ENCODE assay signal across 31 cellular contexts in the genomic region with DNA sequence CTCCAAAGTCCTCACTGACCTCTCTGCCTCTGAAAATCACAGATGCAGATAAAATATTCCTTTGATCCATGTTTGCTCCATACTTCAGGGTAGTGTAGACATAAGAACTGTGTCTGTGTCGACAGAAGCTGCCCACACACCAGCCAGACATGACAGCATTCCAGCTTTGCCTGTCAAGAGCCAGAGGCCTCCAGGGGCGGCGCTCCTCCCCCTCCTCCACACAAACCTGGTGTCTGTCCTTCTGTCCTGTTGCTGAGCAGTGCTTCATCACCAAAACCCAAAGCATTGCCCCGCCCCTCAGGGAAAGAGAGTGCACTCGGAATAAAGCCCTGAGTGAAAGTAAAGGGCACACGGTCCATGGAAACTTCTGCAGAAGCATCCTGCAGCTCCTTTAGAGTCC.
DNase-seq lines count a peak whose midpoint lies in the region; ATAC-seq and TF ChIP-seq lines count a peak whose summit lies in the region.
"Had no signal": no experiment of that assay in that cellular context is flagged by ENCODE, and none has a peak within 500 bp of the region (broad histone marks: within the 10 kb centered on the region; RNA-seq: fewer than 3 reads in every experiment).

No MANE protein-coding gene starts in this region.

- no peak overlapping the region for H3K14ac ChIP-seq in neuronal stem cell (ENCODE audit: low read length)

- H3K27ac ChIP-seq in heart left ventricle = peak overlapping the region in 2 of 12 donors; percentile 26 to 29
- H3K27ac ChIP-seq in neuronal stem cell (replicated peaks; ENCODE audit: low read length) = no peak overlapping the region
- H3K27ac ChIP-seq: gastroesophageal sphincter, HL-60, neutrophil, PC-9, tibial artery, VCaP had no signal

- no peaks in the 10 kb centered on the region for H3K9me3 ChIP-seq in heart left ventricle
- H3K9me3 ChIP-seq in neuronal stem cell (replicated peaks in 1 of 2; ENCODE audit: control insufficient read depth in 2 of 2, insufficient read depth in 1 of 2, low read depth in 1 of 2, low read length in 2 of 2) = no peaks in the 10 kb centered on the region
- H3K9me3 ChIP-seq: gastroesophageal sphincter, neutrophil, tibial artery had no signal

- ATAC-seq in heart left ventricle (peak; percentile 71 to 82 (median 72)), SK-N-SH treated with all-trans-retinoic acid at 6 μM for 48 hours (no peak), HG02798 (IDR thresholded peaks at IDR 0.05; ENCODE audit: poor library complexity, unreplicated experiment) (no peak)
- ATAC-seq: activated CD4-positive, alpha-beta T cell treated with anti-CD3 and anti-CD28 coated beads for 36 hours; activated naive CD4-positive, alpha-beta T cell treated with anti-CD3 and anti-CD28 coated beads, Interleukin-2, amount 50 U/mL, for 72 hours; gastroesophageal sphincter; left lobe of liver; sciatic nerve had no signal

- TF ChIP-seq POLR2A in heart left ventricle (IDR thresholded peaks at IDR 0.05) = no peak

- no peak overlapping the region for H3K18ac ChIP-seq in neuronal stem cell (ENCODE audit: low read length)

- no peak overlapping the region for H3K4ac ChIP-seq in neuronal stem cell (ENCODE audit: low read length)

- H2BK15ac ChIP-seq in neuronal stem cell (ENCODE audit: low read length) = no peak overlapping the region

- no peak overlapping the region for H4K8ac ChIP-seq in neuronal stem cell (ENCODE audit: low read depth, low read length)

- no peak overlapping the region for H2BK12ac ChIP-seq in neuronal stem cell (ENCODE audit: low read length)

- H2BK120ac ChIP-seq in neuronal stem cell (ENCODE audit: low read depth, low read length) = no peak overlapping the region

- H3K36me3 ChIP-seq in heart left ventricle = no peaks in the 10 kb centered on the region
- no peaks in the 10 kb centered on the region for H3K36me3 ChIP-seq in neuronal stem cell (replicated peaks in 1 of 2; ENCODE audit: control insufficient read depth in 2 of 2, insufficient read depth in 2 of 2, low read length in 2 of 2)
- H3K36me3 ChIP-seq: gastroesophageal sphincter, neutrophil, tibial artery had no signal

- H3K4me1 ChIP-seq in heart left ventricle = peaks cover 0 to 26% (median 3%) of the 10 kb centered on the region in 12 donors
- H3K4me1 ChIP-seq in neuronal stem cell (ENCODE audit: control insufficient read depth in 2 of 2, insufficient read depth in 1 of 2, low read depth in 1 of 2, low read length in 2 of 2) = peaks cover 0 to 1% of the 10 kb centered on the region in 2 donors
- H3K4me1 ChIP-seq: tibial artery had no signal

- H2AK5ac ChIP-seq in neuronal stem cell (ENCODE audit: low read depth, low read length) = no peak overlapping the region

- no peak overlapping the region for H3K4me2 ChIP-seq in neuronal stem cell (ENCODE audit: insufficient read depth, low read length, poor library complexity, severe bottlenecking)
- H3K4me2 ChIP-seq: PC-9 had no signal

- no peak overlapping the region for H3K9ac ChIP-seq in neuronal stem cell (ENCODE audit: low read depth, low read length, poor library complexity)

- no peaks in the 10 kb centered on the region for H3K27me3 ChIP-seq in heart left ventricle
- peaks cover 0 to 2% (median 0%) of the 10 kb centered on the region in 3 experiments for H3K27me3 ChIP-seq in neuronal stem cell (ENCODE audit: control insufficient read depth in 3 of 3, insufficient read depth in 3 of 3, low read depth in 1 of 3, low read length in 3 of 3)
- H3K27me3 ChIP-seq: gastroesophageal sphincter, neutrophil, tibial artery had no signal

- no peaks in the 10 kb centered on the region for H3K79me1 ChIP-seq in neuronal stem cell (ENCODE audit: low read depth, low read length)

- H4K91ac ChIP-seq in neuronal stem cell (ENCODE audit: low read depth, low read length, poor library complexity) = no peak overlapping the region

- peak overlapping the region; percentile 10 for H2BK5ac ChIP-seq in neuronal stem cell (ENCODE audit: low read length)

- no peak overlapping the region for H2AFZ ChIP-seq in neuronal stem cell (ENCODE audit: low read length)
- H2AFZ ChIP-seq: PC-9 had no signal

- no peak for TF ChIP-seq CTCF in heart left ventricle (IDR thresholded peaks at IDR 0.05)

- no peak overlapping the region for H3K4me3 ChIP-seq in heart left ventricle
- no peak overlapping the region for H3K4me3 ChIP-seq in neuronal stem cell (ENCODE audit: low read length in 2 of 2)
- H3K4me3 ChIP-seq: gastroesophageal sphincter, PC-9, tibial artery had no signal

- no peak overlapping the region for H3K23ac ChIP-seq in neuronal stem cell (ENCODE audit: low read depth, low read length, poor library complexity)

- intact Hi-C loops in heart left ventricle (cut with DNase I) = no loop called here

- 35 to 49% (median 41%) methylated on average over 6 of the region's 6 CpGs for WGBS in heart left ventricle, 4 donors
- no CpG with 5 or more reads among the region's 6 CpGs for WGBS in neuronal stem cell (ENCODE audit: extremely low coverage in 2 of 2, insufficient read length in 2 of 2, insufficient replicate concordance in 1 of 2), 2 donors

- DNase-seq in COLO829 (ENCODE audit: low spot score) = peak; percentile 8
- peak; percentile 8 for DNase-seq in HuH-7 (ENCODE audit: low spot score)
- peak; percentile 27 to 73 (median 47) for DNase-seq in heart left ventricle
- no peak for DNase-seq in neuronal stem cell (ENCODE audit: low spot score)
- no peak for DNase-seq in C1 segment of cervical spinal cord (lab: John Stamatoyannopoulos, UW)
- DNase-seq in DMS53 (lab: John Stamatoyannopoulos, UW) = no peak
- DNase-seq: ACHN; activated CD4-positive, alpha-beta T cell treated with anti-CD3 and anti-CD28 coated beads for 36 hours; activated effector memory CD4-positive, alpha-beta T cell treated with Interleukin-2 at 50 U/mL for 16 hours; activated T-cell treated with anti-CD3 and anti-CD28 coated beads, Interleukin-2, amount 50 U/mL, for 1 hour; DMS79 treated with DMSO at 0.1 percent for 48 hours; H9; Kasumi-1; mesendoderm; NCI-H1436 treated with DMSO at 0.1 percent for 48 hours; NCI-H2081 treated with DMSO at 0.1 percent for 48 hours; NCI-H345; PC-9; SHP77; stimulated activated CD4-positive, alpha-beta T cell treated with anti-CD3 and anti-CD28 coated beads, Interleukin-4, amount 100 ng/mL, for 24 hours; T-helper 9 cell; tibial artery had no signal

TF ChIP-seq in SK-N-SH treated with all-trans-retinoic acid at 6 μM for 48 hours, 23 proteins besides CTCF, POLR2A, EP300 and RAD21:
- TF ChIP-seq BACH2 (CRISPR knock-in tag; IDR thresholded peaks at IDR 0.05; ENCODE audit: borderline replicate concordance) (no peak), ISL1 (CRISPR knock-in tag; IDR thresholded peaks at IDR 0.05) (no peak)

Comparison
In these comparisons a context has a peak if more than half of its experiments do, and no peak if none do; other contexts are left out.
1. DNase-seq: peak in COLO829 (single experiment), HuH-7 (single experiment) and heart left ventricle (5 of 5); none in neuronal stem cell (single experiment), C1 segment of cervical spinal cord (0 of 14) and DMS53 (single experiment).
2. ATAC-seq: peak in heart left ventricle (4 of 4); none in SK-N-SH treated with all-trans-retinoic acid at 6 μM for 48 hours (single experiment) and HG02798 (single experiment).